8 cellular contexts compared by ENCODE assay signal in the genomic region with DNA sequence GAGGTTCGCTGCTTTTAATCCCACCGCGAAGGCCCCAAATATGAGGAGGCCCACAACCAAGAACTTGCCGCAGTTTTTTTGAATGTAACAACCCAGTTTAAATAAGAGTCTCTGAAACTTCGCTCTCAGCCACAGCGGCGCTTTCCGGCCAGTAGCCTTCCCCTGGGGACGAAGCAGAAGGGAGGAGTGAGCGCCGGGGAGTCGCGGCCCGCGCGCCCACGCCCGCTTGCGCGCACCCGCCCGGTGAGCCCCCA. TPM values are rescaled to one million over a fixed set of nuclear protein-coding genes. Genes with fewer than 3 reads are reported as not detected.
DNase-seq lines count a peak whose midpoint lies in the region; ATAC-seq and TF ChIP-seq lines count a peak whose summit lies in the region.

No MANE protein-coding gene starts in this region.

- H3K9me3 Mint-ChIP-seq in CD4-positive, CD25-positive, alpha-beta regulatory T cell = peaks cover 0 to 1% (median 0%) of the 10 kb centered on the region in 7 donors
- no peaks in the 10 kb centered on the region for H3K9me3 Mint-ChIP-seq in stimulated activated naive CD8-positive, alpha-beta T cell treated with anti-CD3 and anti-CD28 coated beads, Interleukin-15, Interleukin-2, amounts not matched to agents 100 ng/mL and 50 ng/mL, for 24 hours

- H3K4me1 ChIP-seq in CD4-positive, CD25-positive, alpha-beta regulatory T cell (ENCODE audit: control insufficient read depth, insufficient read depth, low read length, poor library complexity, severe bottlenecking) = peaks cover 56% of the 10 kb centered on the region

- peak; percentile 35 for TF ChIP-seq POLR2A in GM19193 (IDR thresholded peaks at IDR 0.05; ENCODE audit: extremely low read depth, insufficient read depth, insufficient read length)

- TF ChIP-seq CTCF in astrocyte of the cerebellum (IDR thresholded peaks at IDR 0.05; ENCODE audit: low read depth, low read length, missing control alignments) = no peak

- no peak for ATAC-seq in CD4-positive, CD25-positive, alpha-beta regulatory T cell (ENCODE audit: low read depth in 2 of 2)
- no peak for ATAC-seq in GM18870 (IDR thresholded peaks at IDR 0.05; ENCODE audit: unreplicated experiment)

- H3K4me3 Mint-ChIP-seq in CD4-positive, CD25-positive, alpha-beta regulatory T cell = peak overlapping the region; percentile 79 to 95 (median 92)
- peak overlapping the region; percentile 95 for H3K4me3 Mint-ChIP-seq in stimulated activated naive CD8-positive, alpha-beta T cell treated with anti-CD3 and anti-CD28 coated beads, Interleukin-15, Interleukin-2, amounts not matched to agents 100 ng/mL and 50 ng/mL, for 24 hours

- peaks cover 0 to 2% of the 10 kb centered on the region in 2 experiments for H3K9me3 ChIP-seq in CD4-positive, CD25-positive, alpha-beta regulatory T cell (ENCODE audit: control insufficient read depth in 2 of 2, low read length in 2 of 2)

- H3K27ac Mint-ChIP-seq in CD4-positive, CD25-positive, alpha-beta regulatory T cell = peak overlapping the region in 2 of 3 donors; percentile 60 to 79
- H3K27ac Mint-ChIP-seq in stimulated activated naive CD8-positive, alpha-beta T cell treated with anti-CD3 and anti-CD28 coated beads, Interleukin-15, Interleukin-2, amounts not matched to agents 100 ng/mL and 50 ng/mL, for 24 hours = no peak overlapping the region

- peak in 1 of 3 donors; percentile 28 for DNase-seq in CD4-positive, CD25-positive, alpha-beta regulatory T cell
- DNase-seq in MV-4-11 (lab: John Stamatoyannopoulos, UW) (peak; percentile 19), astrocyte of the cerebellum (ENCODE audit: low read depth) (no peak), islet precursor cell (peak; percentile 66), NCI-H2107 (lab: John Stamatoyannopoulos, UW) (no peak)

- peaks cover 42% of the 10 kb centered on the region for H3K27me3 ChIP-seq in CD4-positive, CD25-positive, alpha-beta regulatory T cell (ENCODE audit: control insufficient read depth, insufficient read depth, low read length)

- H3K36me3 ChIP-seq in CD4-positive, CD25-positive, alpha-beta regulatory T cell (ENCODE audit: control insufficient read depth, insufficient read depth, low read length) = no peaks in the 10 kb centered on the region

- peaks cover 69% of the 10 kb centered on the region for H3K27me3 Mint-ChIP-seq in CD4-positive, CD25-positive, alpha-beta regulatory T cell
- H3K27me3 Mint-ChIP-seq in stimulated activated naive CD8-positive, alpha-beta T cell treated with anti-CD3 and anti-CD28 coated beads, Interleukin-15, Interleukin-2, amounts not matched to agents 100 ng/mL and 50 ng/mL, for 24 hours = peaks cover 21% of the 10 kb centered on the region

- no peaks in the 10 kb centered on the region for H3K36me3 Mint-ChIP-seq in CD4-positive, CD25-positive, alpha-beta regulatory T cell
- H3K36me3 Mint-ChIP-seq in stimulated activated naive CD8-positive, alpha-beta T cell treated with anti-CD3 and anti-CD28 coated beads, Interleukin-15, Interleukin-2, amounts not matched to agents 100 ng/mL and 50 ng/mL, for 24 hours (ENCODE audit: low read depth) = no peaks in the 10 kb centered on the region

- H3K4me1 Mint-ChIP-seq in CD4-positive, CD25-positive, alpha-beta regulatory T cell = peaks cover 26 to 71% (median 40%) of the 10 kb centered on the region in 4 donors
- peaks cover 35% of the 10 kb centered on the region for H3K4me1 Mint-ChIP-seq in stimulated activated naive CD8-positive, alpha-beta T cell treated with anti-CD3 and anti-CD28 coated beads, Interleukin-15, Interleukin-2, amounts not matched to agents 100 ng/mL and 50 ng/mL, for 24 hours (ENCODE audit: low read depth)

- H3K4me3 ChIP-seq in CD4-positive, CD25-positive, alpha-beta regulatory T cell (ENCODE audit: low read depth, low read length) = peak overlapping the region; percentile 44
- H3K4me3 ChIP-seq in astrocyte of the cerebellum (ENCODE audit: low read depth, low read length) = peak overlapping the region; percentile 78

- in situ Hi-C loops in astrocyte of the cerebellum (cut with HindIII; ENCODE audit: low sequenced_read_pairs) = no loop called here

- no peak overlapping the region for H3K27ac ChIP-seq in CD4-positive, CD25-positive, alpha-beta regulatory T cell (ENCODE audit: insufficient read depth, low read length, poor library complexity, severe bottlenecking)

RNA-seq across cellular contexts. Expression of a gene that starts 10.4 kb away (rescaled TPM):
- total RNA-seq in CD4-positive, CD25-positive, alpha-beta regulatory T cell = 11.8 TPM
- polyA plus RNA-seq in CD4-positive, CD25-positive, alpha-beta regulatory T cell = 10 to 100 TPM in 1 of 4 donors, 1 to 10 TPM in 3; 3.5 to 10.6 (median 6.0) TPM

Comparison
In these comparisons a context has a peak if more than half of its experiments do, and no peak if none do; other contexts are left out.
1. DNase-seq: peak in MV-4-11 (single experiment) and islet precursor cell (single experiment); none in astrocyte of the cerebellum (single experiment) and NCI-H2107 (single experiment).